In the genomic region with DNA sequence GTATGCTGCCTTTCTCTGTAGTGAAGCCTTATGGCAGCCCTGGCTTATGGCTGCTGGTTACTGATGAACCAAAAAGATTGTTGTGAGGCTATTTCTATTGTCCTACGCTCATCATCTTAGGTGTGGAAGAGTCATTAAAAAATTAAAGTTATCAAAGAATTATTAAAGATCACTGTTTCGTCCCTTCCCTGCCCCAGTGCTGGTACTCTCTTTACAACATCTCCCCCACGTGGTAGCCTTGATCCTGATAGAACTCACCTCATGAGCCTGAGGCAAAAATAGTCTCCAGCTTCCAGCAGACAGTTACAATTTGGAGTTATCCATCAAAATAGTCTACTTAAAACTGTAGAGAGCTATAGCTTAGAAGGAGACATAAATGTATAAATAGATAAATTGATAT, we compare ENCODE assay signal across 8 cellular contexts.
DNase-seq lines count a peak whose midpoint lies in the region; ATAC-seq and TF ChIP-seq lines count a peak whose summit lies in the region.

No MANE protein-coding gene starts in this region.

- no peaks in the 10 kb centered on the region for H4K20me1 ChIP-seq in OCI-LY1 (ENCODE audit: insufficient read depth, low read length)

- H3K79me2 ChIP-seq in OCI-LY1 (ENCODE audit: insufficient read depth, low read length), result no peaks in the 10 kb centered on the region

- H3K4me2 ChIP-seq in OCI-LY1 (ENCODE audit: low read length), result no peak overlapping the region

- TF ChIP-seq CTCF in OCI-LY1 (IDR thresholded peaks at IDR 0.05; ENCODE audit: low read length), result peak; percentile 57

- H3K27ac ChIP-seq in OCI-LY1 (ENCODE audit: low read depth, low read length, poor library complexity, severe bottlenecking), result no peak overlapping the region

- H3K36me3 ChIP-seq in H7 (replicated peaks; ENCODE audit: control insufficient read depth, insufficient read depth, low read length) (no peaks in the 10 kb centered on the region), OCI-LY1 (ENCODE audit: insufficient read depth, low read length) (no peaks in the 10 kb centered on the region)

- DNase-seq in H7, result peak; percentile 4
- DNase-seq in islet precursor cell, result peak; percentile 42
- DNase-seq in AML-193 (lab: John Stamatoyannopoulos, UW), result no peak
- DNase-seq in activated gamma-delta T cell treated with Interleukin-2 at 50 U/mL for 16 hours, result no peak
- DNase-seq in posterior vena cava (ENCODE audit: low spot score), result no peak
- no peak for DNase-seq in NCI-H2107 (lab: John Stamatoyannopoulos, UW)

- no peaks in the 10 kb centered on the region for H3K27me3 ChIP-seq in H7 (ENCODE audit: control insufficient read depth, insufficient read depth, low read length)
- H3K27me3 ChIP-seq in OCI-LY1 (ENCODE audit: insufficient read depth, low read length), result no peaks in the 10 kb centered on the region

- H3K9me2 ChIP-seq in OCI-LY1 (ENCODE audit: low read depth, low read length), result no peaks in the 10 kb centered on the region

- H3K9ac ChIP-seq in OCI-LY1 (ENCODE audit: low read length), result no peak overlapping the region

- no peak overlapping the region for H2AFZ ChIP-seq in OCI-LY1 (ENCODE audit: low read length)

- H3K4me3 ChIP-seq in H7 (ENCODE audit: insufficient read depth, low read depth, low read length), result no peak overlapping the region
- no peak overlapping the region for H3K4me3 ChIP-seq in OCI-LY1 (ENCODE audit: low read depth, low read length, poor library complexity, severe bottlenecking)

- no peaks in the 10 kb centered on the region for H3K9me3 ChIP-seq in OCI-LY1 (ENCODE audit: low read length)

- peaks cover 15% of the 10 kb centered on the region for H3K4me1 ChIP-seq in OCI-LY1 (ENCODE audit: insufficient read depth, low read length, severe bottlenecking)

- no peaks in the 10 kb centered on the region for H3F3A ChIP-seq in OCI-LY1 (ENCODE audit: insufficient read depth, low read length)

- peak; percentile 62 for ATAC-seq in GM18517 (IDR thresholded peaks at IDR 0.05; ENCODE audit: unreplicated experiment)

- intact Hi-C loops in posterior vena cava (cut with DNase I), result no loop called here

Comparison
In these comparisons a context has a peak if more than half of its experiments do, and no peak if none do; other contexts are left out.
1. DNase-seq: peak in H7 (single experiment) and islet precursor cell (single experiment); none in AML-193 (0 of 2), activated gamma-delta T cell treated with Interleukin-2 at 50 U/mL for 16 hours (single experiment), posterior vena cava (single experiment) and NCI-H2107 (single experiment).